1 cellular context compared by ENCODE assay signal in the genomic region with DNA sequence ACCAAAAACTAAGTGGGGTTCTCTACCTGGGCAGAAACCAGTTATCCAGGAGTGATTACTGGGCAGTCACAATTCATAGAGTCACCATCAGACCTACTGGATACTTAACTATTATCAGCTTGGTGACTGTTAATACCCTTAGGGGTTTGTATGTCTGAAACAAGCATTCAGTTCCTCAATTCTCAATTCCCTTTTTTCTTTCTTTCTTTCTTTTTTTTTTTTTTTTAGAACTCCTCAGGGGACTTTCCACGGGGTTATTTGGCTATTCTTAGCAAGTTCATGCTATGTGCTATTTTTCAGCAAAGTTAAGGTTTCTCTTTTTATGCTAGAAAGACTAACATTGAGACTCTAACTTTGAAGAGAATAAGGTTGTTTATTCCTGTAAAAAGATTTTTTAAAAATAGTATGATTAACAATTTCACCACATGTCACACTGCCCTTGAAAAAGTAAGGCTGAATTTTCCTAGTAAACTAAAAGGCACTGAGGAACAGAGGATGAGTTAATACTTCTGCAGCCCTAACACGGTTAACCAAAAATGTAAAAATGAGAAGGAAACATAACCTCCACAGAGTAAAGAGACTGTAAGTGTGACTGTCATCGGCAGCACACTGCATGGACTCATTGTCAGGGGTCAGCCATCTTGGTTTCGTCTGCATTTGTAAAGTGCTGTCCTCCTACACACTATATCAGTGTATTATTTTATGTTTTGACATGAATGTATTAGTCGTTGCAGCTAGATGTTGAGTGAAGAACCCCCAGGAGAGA.
TF ChIP-seq lines count a peak whose summit lies in the region.

No MANE protein-coding gene starts in this region.

TF ChIP-seq in GM12878, 131 proteins besides CTCF, POLR2A, EP300 and RAD21 (continued from another document and continues in another):
- TF ChIP-seq EZH2 (IDR thresholded peaks at IDR 0.05; ENCODE audit: borderline replicate concordance, control insufficient read depth, low read depth, low read length) (no peak), BCLAF1 (IDR thresholded peaks at IDR 0.05) (no peak), ZNF384 (IDR thresholded peaks at IDR 0.05; ENCODE audit: borderline replicate concordance, low read depth, low read length) (peak; percentile 97), PAX8 (IDR thresholded peaks at IDR 0.05) (0 out of 2 replicates have a peak, but pooled peaks have one; percentile 70), JUNB (IDR thresholded peaks at IDR 0.05) (no peak), SUPT20H (IDR thresholded peaks at IDR 0.05; ENCODE audit: borderline replicate concordance, control insufficient read depth, low read depth, low read length) (no peak), NFIC (IDR thresholded peaks at IDR 0.05; ENCODE audit: low read depth, low read length) (peak; percentile 96), IKZF2 (IDR thresholded peaks at IDR 0.05) (peak; percentile 94 to 96), RELA (IDR thresholded peaks at IDR 0.05; ENCODE audit: borderline replicate concordance, partially characterized antibody) (peak; percentile 79), BCL3 (IDR thresholded peaks at IDR 0.05; ENCODE audit: borderline replicate concordance, insufficient read depth, low read depth, low read length, poor library complexity, severe bottlenecking) (peak; percentile 10), CHD4 (IDR thresholded peaks at IDR 0.05) (no peak), CEBPB (IDR thresholded peaks at IDR 0.05; ENCODE audit: borderline replicate concordance in 1 of 2, low read depth in 2 of 2, low read length in 2 of 2) (0 out of 4 replicates have a peak, but pooled peaks of 1 of the 2 experiments have one; percentile 66), TARDBP (IDR thresholded peaks at IDR 0.05; ENCODE audit: borderline replicate concordance) (no peak), BCL11A (IDR thresholded peaks at IDR 0.05; ENCODE audit: low read depth, low read length) (peak; percentile 57; the same call in 1 of the 2 replicates), MEF2B (IDR thresholded peaks at IDR 0.05; ENCODE audit: partially characterized antibody, poor library complexity, severe bottlenecking) (peak; percentile 89), ZNF207 (IDR thresholded peaks at IDR 0.05; ENCODE audit: borderline replicate concordance) (no peak), NR2C2 (IDR thresholded peaks at IDR 0.05; ENCODE audit: borderline replicate concordance, control insufficient read depth, insufficient read length, low read depth) (no peak), EED (IDR thresholded peaks at IDR 0.05; ENCODE audit: low read depth) (no peak), CBX3 (IDR thresholded peaks at IDR 0.05; ENCODE audit: borderline replicate concordance, low read depth) (no peak), KDM1A (IDR thresholded peaks at IDR 0.05; ENCODE audit: borderline replicate concordance) (no peak), CHD2 (IDR thresholded peaks at IDR 0.05; ENCODE audit: borderline replicate concordance, low read depth, low read length) (no peak; the same call in 1 of the 2 replicates), TCF12 (IDR thresholded peaks at IDR 0.05; ENCODE audit: low read depth, low read length) (no peak), JUND (IDR thresholded peaks at IDR 0.05; ENCODE audit: low read depth, low read length) (no peak), LARP7 (IDR thresholded peaks at IDR 0.05) (no peak), ELK1 (IDR thresholded peaks at IDR 0.05; ENCODE audit: low read depth, low read length) (no peak), KLF5 (IDR thresholded peaks at IDR 0.05; ENCODE audit: partially characterized antibody) (no peak), ZNF217 (IDR thresholded peaks at IDR 0.05) (no peak), ZZZ3 (IDR thresholded peaks at IDR 0.05; ENCODE audit: control insufficient read depth, insufficient read length, low read depth) (no peak), MYC (IDR thresholded peaks at IDR 0.05; ENCODE audit: insufficient read depth, insufficient read length, insufficient replicate concordance, low read length, severe bottlenecking) (no peak), NRF1 (conservative IDR thresholded peaks at IDR 0.05; ENCODE audit: low read depth, low read length) (no peak), CHD1 (IDR thresholded peaks at IDR 0.05; ENCODE audit: low read depth, low read length) (0 out of 2 replicates have a peak, but pooled peaks have one; percentile 28), POU2F2 (IDR thresholded peaks at IDR 0.05; ENCODE audit: borderline replicate concordance, low read depth, low read length) (peak; percentile 36; the same call in 1 of the 3 replicates), CBFB (IDR thresholded peaks at IDR 0.05; ENCODE audit: low read depth) (no peak), E4F1 (IDR thresholded peaks at IDR 0.05; ENCODE audit: borderline replicate concordance, partially characterized antibody) (no peak), NFYA (IDR thresholded peaks at IDR 0.05; ENCODE audit: borderline replicate concordance, low read depth, low read length) (no peak), SMAD5 (IDR thresholded peaks at IDR 0.05; ENCODE audit: low read depth) (no peak), TBL1XR1 (IDR thresholded peaks at IDR 0.05; ENCODE audit: low read depth, low read length) (no peak; the same call in 1 of the 2 replicates), MLLT1 (IDR thresholded peaks at IDR 0.05) (no peak; the same call in 1 of the 2 replicates), SREBF1 (IDR thresholded peaks at IDR 0.05; ENCODE audit: low read length) (no peak), DPF2 (IDR thresholded peaks at IDR 0.05) (0 out of 2 replicates have a peak, but pooled peaks have one; percentile 38)
- TF ChIP-seq, protein P1, sequence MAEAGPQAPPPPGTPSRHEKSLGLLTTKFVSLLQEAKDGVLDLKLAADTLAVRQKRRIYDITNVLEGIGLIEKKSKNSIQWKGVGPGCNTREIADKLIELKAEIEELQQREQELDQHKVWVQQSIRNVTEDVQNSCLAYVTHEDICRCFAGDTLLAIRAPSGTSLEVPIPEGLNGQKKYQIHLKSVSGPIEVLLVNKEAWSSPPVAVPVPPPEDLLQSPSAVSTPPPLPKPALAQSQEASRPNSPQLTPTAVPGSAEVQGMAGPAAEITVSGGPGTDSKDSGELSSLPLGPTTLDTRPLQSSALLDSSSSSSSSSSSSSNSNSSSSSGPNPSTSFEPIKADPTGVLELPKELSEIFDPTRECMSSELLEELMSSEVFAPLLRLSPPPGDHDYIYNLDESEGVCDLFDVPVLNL (IDR thresholded peaks at IDR 0.05; ENCODE audit: low read depth, low read length) = no peak
- TF ChIP-seq, protein P2, sequence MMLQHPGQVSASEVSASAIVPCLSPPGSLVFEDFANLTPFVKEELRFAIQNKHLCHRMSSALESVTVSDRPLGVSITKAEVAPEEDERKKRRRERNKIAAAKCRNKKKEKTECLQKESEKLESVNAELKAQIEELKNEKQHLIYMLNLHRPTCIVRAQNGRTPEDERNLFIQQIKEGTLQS (IDR thresholded peaks at IDR 0.05; ENCODE audit: borderline replicate concordance, extremely low read depth, low read depth, low read length) = no peak
- TF ChIP-seq, protein P3, sequence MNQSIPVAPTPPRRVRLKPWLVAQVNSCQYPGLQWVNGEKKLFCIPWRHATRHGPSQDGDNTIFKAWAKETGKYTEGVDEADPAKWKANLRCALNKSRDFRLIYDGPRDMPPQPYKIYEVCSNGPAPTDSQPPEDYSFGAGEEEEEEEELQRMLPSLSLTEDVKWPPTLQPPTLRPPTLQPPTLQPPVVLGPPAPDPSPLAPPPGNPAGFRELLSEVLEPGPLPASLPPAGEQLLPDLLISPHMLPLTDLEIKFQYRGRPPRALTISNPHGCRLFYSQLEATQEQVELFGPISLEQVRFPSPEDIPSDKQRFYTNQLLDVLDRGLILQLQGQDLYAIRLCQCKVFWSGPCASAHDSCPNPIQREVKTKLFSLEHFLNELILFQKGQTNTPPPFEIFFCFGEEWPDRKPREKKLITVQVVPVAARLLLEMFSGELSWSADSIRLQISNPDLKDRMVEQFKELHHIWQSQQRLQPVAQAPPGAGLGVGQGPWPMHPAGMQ (IDR thresholded peaks at IDR 0.05; ENCODE audit: borderline replicate concordance) = no peak
- TF ChIP-seq, protein P4, sequence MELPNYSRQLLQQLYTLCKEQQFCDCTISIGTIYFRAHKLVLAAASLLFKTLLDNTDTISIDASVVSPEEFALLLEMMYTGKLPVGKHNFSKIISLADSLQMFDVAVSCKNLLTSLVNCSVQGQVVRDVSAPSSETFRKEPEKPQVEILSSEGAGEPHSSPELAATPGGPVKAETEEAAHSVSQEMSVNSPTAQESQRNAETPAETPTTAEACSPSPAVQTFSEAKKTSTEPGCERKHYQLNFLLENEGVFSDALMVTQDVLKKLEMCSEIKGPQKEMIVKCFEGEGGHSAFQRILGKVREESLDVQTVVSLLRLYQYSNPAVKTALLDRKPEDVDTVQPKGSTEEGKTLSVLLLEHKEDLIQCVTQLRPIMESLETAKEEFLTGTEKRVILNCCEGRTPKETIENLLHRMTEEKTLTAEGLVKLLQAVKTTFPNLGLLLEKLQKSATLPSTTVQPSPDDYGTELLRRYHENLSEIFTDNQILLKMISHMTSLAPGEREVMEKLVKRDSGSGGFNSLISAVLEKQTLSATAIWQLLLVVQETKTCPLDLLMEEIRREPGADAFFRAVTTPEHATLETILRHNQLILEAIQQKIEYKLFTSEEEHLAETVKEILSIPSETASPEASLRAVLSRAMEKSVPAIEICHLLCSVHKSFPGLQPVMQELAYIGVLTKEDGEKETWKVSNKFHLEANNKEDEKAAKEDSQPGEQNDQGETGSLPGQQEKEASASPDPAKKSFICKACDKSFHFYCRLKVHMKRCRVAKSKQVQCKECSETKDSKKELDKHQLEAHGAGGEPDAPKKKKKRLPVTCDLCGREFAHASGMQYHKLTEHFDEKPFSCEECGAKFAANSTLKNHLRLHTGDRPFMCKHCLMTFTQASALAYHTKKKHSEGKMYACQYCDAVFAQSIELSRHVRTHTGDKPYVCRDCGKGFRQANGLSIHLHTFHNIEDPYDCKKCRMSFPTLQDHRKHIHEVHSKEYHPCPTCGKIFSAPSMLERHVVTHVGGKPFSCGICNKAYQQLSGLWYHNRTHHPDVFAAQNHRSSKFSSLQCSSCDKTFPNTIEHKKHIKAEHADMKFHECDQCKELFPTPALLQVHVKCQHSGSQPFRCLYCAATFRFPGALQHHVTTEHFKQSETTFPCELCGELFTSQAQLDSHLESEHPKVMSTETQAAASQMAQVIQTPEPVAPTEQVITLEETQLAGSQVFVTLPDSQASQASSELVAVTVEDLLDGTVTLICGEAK (IDR thresholded peaks at IDR 0.05; ENCODE audit: borderline replicate concordance) = no peak
